In genomic region chr5:31931872-31932271, GRCh38 we compare ENCODE assay signal across 28 cellular contexts.
"Had no signal": no experiment of that assay in that cellular context is flagged by ENCODE, and none has a peak within 500 bp of the region (broad histone marks: within the 10 kb centered on the region; RNA-seq: fewer than 3 reads in every experiment).

No MANE protein-coding gene starts in this region.

- DNase-seq: activated CD4-positive, alpha-beta memory T cell treated with anti-CD3 and anti-CD28 coated beads, Interleukin-2, amount 10 ng/mL, durations not matched to agents 7 days and 5 days; activated CD4-positive, alpha-beta T cell treated with anti-CD3 and anti-CD28 coated beads for 1 hour; activated CD4-positive, alpha-beta T cell treated with anti-CD3 and anti-CD28 coated beads for 36 hours; activated CD4-positive, alpha-beta T cell treated with anti-CD3 and anti-CD28 coated beads for 48 hours; activated CD4-positive, alpha-beta T cell treated with anti-CD3 and anti-CD28 coated beads, Interleukin-2, amount 10 ng/mL, durations not matched to agents 7 days and 5 days; activated CD4-positive, alpha-beta T cell treated with anti-CD3 and anti-CD28 coated beads, Interleukin-2, amount 50 U/mL, for 48 hours; activated CD4-positive, CD25-positive, alpha-beta regulatory T cell; activated CD8-positive, alpha-beta memory T cell treated with anti-CD3 and anti-CD28 coated beads for 24 hours; activated CD8-positive, alpha-beta memory T cell treated with anti-CD3 and anti-CD28 coated beads, Interleukin-2, amount 10 ng/mL, durations not matched to agents 7 days and 5 days; activated CD8-positive, alpha-beta memory T cell treated with anti-CD3 and anti-CD28 coated beads, Interleukin-2, amount 50 U/mL, for 48 hours; activated CD8-positive, alpha-beta T cell treated with anti-CD3 and anti-CD28 coated beads, Interleukin-2, amount 10 ng/mL, durations not matched to agents 7 days and 5 days; activated effector memory CD4-positive, alpha-beta T cell treated with Interleukin-2 at 50 U/mL for 16 hours; activated gamma-delta T cell treated with Interleukin-2 at 50 U/mL for 16 hours; activated naive CD4-positive, alpha-beta T cell; activated naive CD4-positive, alpha-beta T cell treated with anti-CD3 and anti-CD28 coated beads for 36 hours; activated naive CD4-positive, alpha-beta T cell treated with anti-CD3 and anti-CD28 coated beads, Interleukin-2, amount 50 U/mL, for 16 hours; activated naive CD8-positive, alpha-beta T cell treated with anti-CD3 and anti-CD28 coated beads for 36 hours; activated T-cell treated with anti-CD3 and anti-CD28 coated beads, Interleukin-2, amount 50 U/mL, for 24 hours; activated T-cell treated with anti-CD3 and anti-CD28 coated beads, Interleukin-2, amount 50 U/mL, for 48 hours; amniotic stem cell; aorta; body of pancreas; brain microvascular endothelial cell; central memory CD4-positive, alpha-beta T cell; T-helper 1 cell; T-helper 2 cell; T-helper 9 cell; WERI-Rb-1 had no signal
